3 cellular contexts compared by ENCODE assay signal in the genomic region with DNA sequence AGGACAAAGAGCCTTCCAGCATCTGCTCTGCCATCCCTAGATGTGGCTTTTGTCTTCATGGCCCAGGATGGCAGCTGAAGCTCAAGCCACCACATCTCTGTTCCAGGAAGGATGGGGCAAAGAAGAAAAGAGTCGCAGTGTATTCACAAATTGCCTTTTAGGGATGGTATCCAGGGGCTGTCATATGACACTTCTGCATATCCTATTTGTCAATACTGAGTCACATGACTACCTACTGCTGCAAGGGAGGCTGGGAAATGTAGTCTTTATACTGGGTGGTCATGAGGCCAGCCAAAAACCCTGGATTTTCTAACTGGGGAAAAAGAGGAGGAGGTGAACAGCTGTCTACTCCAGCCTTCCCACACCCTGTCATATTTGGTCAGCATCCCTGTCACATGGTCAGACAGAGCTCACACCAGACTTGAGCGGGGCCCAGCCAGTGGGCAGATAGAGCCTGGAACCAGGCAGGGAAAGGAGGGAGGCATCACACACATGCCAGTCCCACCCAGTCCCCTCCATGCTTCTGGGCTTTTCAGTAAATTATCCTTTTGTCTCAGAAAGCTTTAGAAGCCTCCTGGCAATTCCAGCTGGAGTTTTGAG.
TF ChIP-seq lines count a peak whose summit lies in the region.

No MANE protein-coding gene starts in this region.

TF ChIP-seq in A549, 52 proteins besides CTCF, POLR2A, EP300 and RAD21:
- TF ChIP-seq RFX5 (IDR thresholded peaks at IDR 0.05), result no peak
- TF ChIP-seq, protein P1, sequence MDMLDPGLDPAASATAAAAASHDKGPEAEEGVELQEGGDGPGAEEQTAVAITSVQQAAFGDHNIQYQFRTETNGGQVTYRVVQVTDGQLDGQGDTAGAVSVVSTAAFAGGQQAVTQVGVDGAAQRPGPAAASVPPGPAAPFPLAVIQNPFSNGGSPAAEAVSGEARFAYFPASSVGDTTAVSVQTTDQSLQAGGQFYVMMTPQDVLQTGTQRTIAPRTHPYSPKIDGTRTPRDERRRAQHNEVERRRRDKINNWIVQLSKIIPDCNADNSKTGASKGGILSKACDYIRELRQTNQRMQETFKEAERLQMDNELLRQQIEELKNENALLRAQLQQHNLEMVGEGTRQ (IDR thresholded peaks at IDR 0.05), result peak; percentile 81

TF ChIP-seq in HCT116, 20 proteins besides CTCF, POLR2A, EP300 and RAD21:
- TF ChIP-seq POLR2AphosphoS5 (IDR thresholded peaks at IDR 0.05; ENCODE audit: low read depth, low read length) (no peak), SRF (IDR thresholded peaks at IDR 0.05; ENCODE audit: low read depth) (peak; percentile 93), ZBTB33 (IDR thresholded peaks at IDR 0.05; ENCODE audit: extremely low read depth, insufficient replicate concordance, low read length) (no peak), TCF7L2 (IDR thresholded peaks at IDR 0.05; ENCODE audit: borderline replicate concordance, extremely low read depth, insufficient read depth, insufficient read length) (no peak), MAX (IDR thresholded peaks at IDR 0.05) (no peak), ATF3 (IDR thresholded peaks at IDR 0.05) (no peak), ELF1 (IDR thresholded peaks at IDR 0.05; ENCODE audit: borderline replicate concordance, low read depth) (no peak), SP1 (IDR thresholded peaks at IDR 0.05; ENCODE audit: low read depth) (0 out of 2 replicates have a peak, but pooled peaks have one; percentile 35), ZNF274 (IDR thresholded peaks at IDR 0.05; ENCODE audit: low read depth, low read length) (no peak), JUND (IDR thresholded peaks at IDR 0.05) (no peak), YY1 (IDR thresholded peaks at IDR 0.05; ENCODE audit: extremely low read depth, insufficient replicate concordance, low read depth, low read length) (no peak), CEBPB (IDR thresholded peaks at IDR 0.05; ENCODE audit: low read depth) (no peak), EZH2 (IDR thresholded peaks at IDR 0.05) (no peak), EGR1 (IDR thresholded peaks at IDR 0.05; ENCODE audit: low read depth) (no peak), CBX3 (IDR thresholded peaks at IDR 0.05; ENCODE audit: low read depth) (no peak), SIN3A (IDR thresholded peaks at IDR 0.05; ENCODE audit: low read depth) (no peak)

TF ChIP-seq in GM12878, 131 proteins besides CTCF, POLR2A, EP300 and RAD21:
- TF ChIP-seq USF1 (IDR thresholded peaks at IDR 0.05; ENCODE audit: borderline replicate concordance, extremely low read length, insufficient read depth, low read depth, low read length) (peak; percentile 15), RUNX3 (IDR thresholded peaks at IDR 0.05; ENCODE audit: low read length) (no peak), SIX5 (IDR thresholded peaks at IDR 0.05; ENCODE audit: low read depth, low read length, severe bottlenecking) (peak; percentile 44)
TF ChIP-seq in GM12878: peak in this region for 2.
